In genomic region chr17:57084802-57085447, GRCh38 we compare ENCODE assay signal across 8 cellular contexts. TPM values are rescaled to one million over a fixed set of nuclear protein-coding genes. Genes with fewer than 3 reads are reported as not detected.
DNase-seq lines count a peak whose midpoint lies in the region; ATAC-seq and TF ChIP-seq lines count a peak whose summit lies in the region.

Gene AKAP1 (plus strand): TSS chr17:57085246. CDS start chr17:57105465, 20,219 bp downstream.

- peak within 1 kb of the TSS; percentile 56 to 96 (median 82) for H3K4me3 ChIP-seq in liver (ENCODE audit: low read depth in 1 of 3, low read length in 3 of 3)

- peak; percentile 88 for ATAC-seq in CD4-positive, alpha-beta T cell (ENCODE audit: poor library complexity)
- ATAC-seq in GM19438 (IDR thresholded peaks at IDR 0.05; ENCODE audit: low read depth, unreplicated experiment) (peak; percentile 84), HG03571 (IDR thresholded peaks at IDR 0.05; ENCODE audit: unreplicated experiment) (peak; percentile 84)

- H3K4me1 Mint-ChIP-seq in CD4-positive, alpha-beta T cell (ENCODE audit: low read depth), result peaks cover 36% of the 10 kb centered on the region

- POLR2A ChIA-PET in CD4-positive, alpha-beta T cell (lab: Charles Lee), result interaction anchor here (0.8 to 2.5 kb wide), 15 partner anchors 12 to 1242 kb away, joined by 3 to 24 read pairs (median 4); partner anchors contain the start of genes C17orf67, DGKE, DYNLL2 and MKS1

- peaks cover 4 to 49% (median 37%) of the 10 kb centered on the region in 4 donors for H3K4me1 ChIP-seq in liver (ENCODE audit: control insufficient read depth in 4 of 4, insufficient read depth in 4 of 4, low read length in 3 of 4)

- H3K36me3 Mint-ChIP-seq in CD4-positive, alpha-beta T cell (ENCODE audit: low read depth), result peaks cover 11% of the 10 kb centered on the region

- TF ChIP-seq RAD21 in liver (IDR thresholded peaks at IDR 0.05), result peak in 1 of 2 donors; percentile 25

- peak within 1 kb of the TSS; percentile 85 for H3K27ac ChIP-seq in CD4-positive, alpha-beta T cell (ENCODE audit: low read depth, low read length)
- H3K27ac ChIP-seq in liver (ENCODE audit: low read depth in 1 of 2, low read length in 2 of 2), result peak within 1 kb of the TSS; percentile 90 to 96

- CTCF ChIA-PET in CD4-positive, alpha-beta T cell (lab: Charles Lee), result interaction anchor here (0.7 to 1.5 kb wide), 4 partner anchors 10 to 922 kb away, joined by 3 to 8 read pairs (median 6); partner anchors contain the start of genes COIL, SCPEP1 and SRSF1

- no peaks in the 10 kb centered on the region for H3K9me3 ChIP-seq in CD4-positive, alpha-beta T cell (ENCODE audit: control insufficient read depth, low read length)
- H3K9me3 ChIP-seq in liver (ENCODE audit: control insufficient read depth in 4 of 4, low read length in 3 of 4), result no peaks in the 10 kb centered on the region

- no peaks in the 10 kb centered on the region for H3K27me3 ChIP-seq in CD4-positive, alpha-beta T cell (ENCODE audit: control insufficient read depth, insufficient read depth, low read length)
- no peaks in the 10 kb centered on the region for H3K27me3 ChIP-seq in liver (ENCODE audit: control insufficient read depth in 4 of 4, insufficient read depth in 4 of 4, low read length in 3 of 4)

- TF ChIP-seq CTCF in CD4-positive, alpha-beta T cell (IDR thresholded peaks at IDR 0.05), result no peak
- peak; percentile 33 for TF ChIP-seq CTCF in liver (IDR thresholded peaks at IDR 0.05; ENCODE audit: low read depth, low read length, missing input control)

- no peaks in the 10 kb centered on the region for H3K9me3 Mint-ChIP-seq in CD4-positive, alpha-beta T cell

- peak within 1 kb of the TSS; percentile 89 to 96 for H3K9ac ChIP-seq in liver (ENCODE audit: low read depth in 1 of 2, low read length in 2 of 2)

- H3K4me3 Mint-ChIP-seq in CD4-positive, alpha-beta T cell, result peak within 1 kb of the TSS; percentile 95

- H3K27ac Mint-ChIP-seq in CD4-positive, alpha-beta T cell, result peak within 1 kb of the TSS; percentile 89

- WGBS in liver, result under 1% methylated on average over 85 of the region's 85 CpGs

- no peaks in the 10 kb centered on the region for H3K36me3 ChIP-seq in liver (ENCODE audit: control insufficient read depth in 4 of 4, insufficient read depth in 3 of 4, low read depth in 1 of 4, low read length in 3 of 4)

- H3K27me3 Mint-ChIP-seq in CD4-positive, alpha-beta T cell, result no peaks in the 10 kb centered on the region

- peak; percentile 87 to 98 (median 92) for DNase-seq in CD4-positive, alpha-beta T cell
- DNase-seq in NCI-H774 (lab: John Stamatoyannopoulos, UW) (peak; percentile 98), dermis blood vessel endothelial cell (peak; percentile 97)
- peak; percentile 88 to 91 for DNase-seq in activated CD4-positive, alpha-beta T cell treated with anti-CD3 and anti-CD28 coated beads, Interleukin-2, amount 50 U/mL, for 4 hours
- DNase-seq in stimulated activated CD4-positive, alpha-beta T cell treated with anti-CD3 and anti-CD28 coated beads, Interleukin-4, amount 100 ng/mL, for 24 hours, result peak; percentile 91

- intact Hi-C loops in CD4-positive, alpha-beta T cell (cut with DNase I, micrococcal nuclease), result loop anchor here (1.0 to 10.0 kb wide), 7 partner anchors 252 to 1660 kb away; partner anchors contain the start of genes C17orf67 (in 1 of the 2), DYNLL2 (in 1 of the 2), MMD (in 1 of the 2) and NOG (in 1 of the 2)

TF ChIP-seq in liver, 16 proteins besides CTCF, POLR2A, EP300 and RAD21:
- no peak for TF ChIP-seq JUND (IDR thresholded peaks at IDR 0.05)
- TF ChIP-seq HNF4G (IDR thresholded peaks at IDR 0.05), result no peak
- peak; percentile 23 for TF ChIP-seq MAX (IDR thresholded peaks at IDR 0.05)
- peak; percentile 16 to 34 for TF ChIP-seq RXRA (IDR thresholded peaks at IDR 0.05)
- peak; percentile 12 for TF ChIP-seq NR2F2 (IDR thresholded peaks at IDR 0.05)
- peak in 1 of 2 donors; percentile 8 for TF ChIP-seq HNF4A (conservative IDR thresholded peaks at IDR 0.05)
- TF ChIP-seq TAF1 (conservative IDR thresholded peaks at IDR 0.05), result peak; percentile 53
- TF ChIP-seq GABPA (IDR thresholded peaks at IDR 0.05 in 1 of 2, conservative IDR thresholded peaks at IDR 0.05 in 1 of 2), result peak in 1 of 2 donors; percentile 30
- no peak for TF ChIP-seq FOXA2 (IDR thresholded peaks at IDR 0.05)
- TF ChIP-seq YY1 (IDR thresholded peaks at IDR 0.05), result peak; percentile 90
- TF ChIP-seq ATF3 (IDR thresholded peaks at IDR 0.05), result no peak
- TF ChIP-seq ZBTB33 (IDR thresholded peaks at IDR 0.05), result peak; percentile 99
- TF ChIP-seq SP1 (IDR thresholded peaks at IDR 0.05), result peak; percentile 51
- TF ChIP-seq REST (IDR thresholded peaks at IDR 0.05), result peak; percentile 40
TF ChIP-seq in liver: peak in this region for 10.

RNA-seq across cellular contexts. Expression of gene AKAP1, which starts in this region (rescaled TPM):
- 10 to 100 TPM; 20.3 to 23.1 TPM for total RNA-seq in CD4-positive, alpha-beta T cell
- total RNA-seq in dermis blood vessel endothelial cell (16.0 and 24.5 TPM in 2 replicates), liver (10 to 100 TPM; 36.4 to 58.5 TPM)
- polyA plus RNA-seq in liver, result 10 to 100 TPM; 31.3 to 43.1 TPM

Comparison
In these comparisons a context has a peak if more than half of its experiments do, and no peak if none do; other contexts are left out.
1. Peak in every context shown above with its lines: DNase-seq, ATAC-seq, H3K4me3 ChIP-seq and H3K27ac ChIP-seq.